Comparison of ENCODE assay signal across 21 cellular contexts in the genomic region with DNA sequence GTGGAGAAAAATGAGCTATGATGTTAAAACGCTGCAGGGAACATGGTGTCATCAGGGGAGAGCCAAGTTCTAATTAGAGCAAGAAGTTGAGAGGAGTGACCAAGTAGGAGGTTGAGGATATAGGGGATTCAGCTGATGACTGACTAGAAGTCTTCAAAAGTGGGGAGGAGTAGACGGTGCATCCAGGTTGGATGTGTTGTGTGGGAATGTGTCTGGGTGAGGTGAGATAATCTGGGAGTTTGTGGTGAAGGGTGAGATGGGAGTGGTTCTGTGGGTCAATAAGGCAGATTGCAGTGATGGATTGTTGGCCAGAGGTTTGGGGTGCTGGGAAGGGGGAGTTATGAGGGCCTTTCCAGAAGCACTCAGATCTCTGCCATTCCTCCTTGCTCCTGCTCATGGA.
DNase-seq lines count a peak whose midpoint lies in the region; ATAC-seq, FAIRE-seq and TF ChIP-seq lines count a peak whose summit lies in the region.
"Had no signal": no experiment of that assay in that cellular context is flagged by ENCODE, and none has a peak within 500 bp of the region (broad histone marks: within the 10 kb centered on the region; RNA-seq: fewer than 3 reads in every experiment).

No MANE protein-coding gene starts in this region.

- H3K4me2 ChIP-seq in IMR-90 (ENCODE audit: low read depth, low read length): no peak overlapping the region
- H3K4me2 ChIP-seq in H1 (ENCODE audit: insufficient read depth in 1 of 2, low read depth in 2 of 2, low read length in 2 of 2): no peak overlapping the region
- H3K4me2 ChIP-seq: BLaER1, GM23338 had no signal

- no peak overlapping the region for H3K27ac Mint-ChIP-seq in osteocyte (ENCODE audit: unreplicated experiment)
- H3K27ac Mint-ChIP-seq: B cell; CD4-positive, CD25-positive, alpha-beta regulatory T cell; CD8-positive, alpha-beta T cell; GM23338 had no signal

- in situ Hi-C loops in IMR-90 (cut with MboI; ENCODE audit: low sequenced_read_pairs): no loop called here
- in situ Hi-C loops in Panc1 (cut with HindIII; ENCODE audit: low pct_unique_long_range_greater_than_20kb, low sequenced_read_pairs): no loop called here
- in situ Hi-C loops in ACHN (cut with HindIII; ENCODE audit: low pct_ligation_motif_present, low pct_unique_long_range_greater_than_20kb, low sequenced_read_pairs): no loop called here

- H4K5ac ChIP-seq in IMR-90 (ENCODE audit: low read depth, low read length): no peak overlapping the region
- no peak overlapping the region for H4K5ac ChIP-seq in H1 (ENCODE audit: insufficient read length, low read depth, low read length)

- intact Hi-C loops in IMR-90 (cut with micrococcal nuclease) (loop anchor here (5.0 kb wide), 1 partner anchor 40 kb away; no protein-coding TSS in a partner anchor), Panc1 (cut with micrococcal nuclease; ENCODE audit: unreplicated experiment) (no loop called here)

- no peaks in the 10 kb centered on the region for H3K27me3 Mint-ChIP-seq in osteocyte (ENCODE audit: unreplicated experiment)
- H3K27me3 Mint-ChIP-seq: B cell had no signal

- dilution Hi-C loops in IMR-90 (cut with HindIII; ENCODE audit: low sequenced_read_pairs, unreplicated experiment): no loop called here

- H3K4me1 Mint-ChIP-seq in osteocyte (ENCODE audit: unreplicated experiment): peaks cover 12% of the 10 kb centered on the region
- H3K4me1 Mint-ChIP-seq: B cell; CD4-positive, CD25-positive, alpha-beta regulatory T cell had no signal

- peaks cover 2% of the 10 kb centered on the region; the same call in 1 of the 2 replicates for H3K4me1 ChIP-seq in IMR-90 (ENCODE audit: control insufficient read depth, insufficient read depth, low read length)
- H3K4me1 ChIP-seq in Panc1 (ENCODE audit: control insufficient read depth, insufficient read depth, low read length): peaks cover 6% of the 10 kb centered on the region
- H3K4me1 ChIP-seq in H1 (replicated peaks in 1 of 4; ENCODE audit: control insufficient read depth in 3 of 4, insufficient read depth in 4 of 4, low read length in 3 of 4): peaks cover 0 to 5% (median 3%) of the 10 kb centered on the region in 4 experiments; a peak in 4 of 7 replicates
- H3K4me1 ChIP-seq: BLaER1 had no signal

- H3K27me3 ChIP-seq in IMR-90 (ENCODE audit: control insufficient read depth, insufficient read depth, low read length): no peaks in the 10 kb centered on the region; the same call in 1 of the 2 replicates
- H3K27me3 ChIP-seq in Panc1 (ENCODE audit: control insufficient read depth, insufficient read depth, low read length): no peaks in the 10 kb centered on the region
- no peaks in the 10 kb centered on the region for H3K27me3 ChIP-seq in H1 (replicated peaks in 1 of 4; ENCODE audit: control insufficient read depth in 3 of 4, extremely low read depth in 1 of 4, insufficient read depth in 3 of 4, low read length in 3 of 4)
- H3K27me3 ChIP-seq: BLaER1 had no signal

- no peak for TF ChIP-seq POLR2A in IMR-90 (IDR thresholded peaks at IDR 0.05; ENCODE audit: low read depth, low read length)
- TF ChIP-seq POLR2A in H1 (IDR thresholded peaks at IDR 0.05; ENCODE audit: control extremely low read depth in 1 of 2, low read depth in 2 of 2, low read length in 2 of 2): no peak

- H3K27ac ChIP-seq in IMR-90 (ENCODE audit: insufficient read depth, low read length): no peak overlapping the region
- H3K27ac ChIP-seq in Panc1 (ENCODE audit: low read length): peak overlapping the region; percentile 32; the same call in 1 of the 2 replicates
- H3K27ac ChIP-seq in H1 (ENCODE audit: low read depth, low read length): no peak overlapping the region
- H3K27ac ChIP-seq: BLaER1, C4-2B had no signal

- ATAC-seq in IMR-90 (ENCODE audit: low read depth): no peak
- no peak for ATAC-seq in Panc1
- no peak for ATAC-seq in HG03196 (IDR thresholded peaks at IDR 0.05; ENCODE audit: unreplicated experiment)
- ATAC-seq: CD8-positive, alpha-beta T cell; GM12878; GM23338 had no signal

- H2AK5ac ChIP-seq in IMR-90 (ENCODE audit: low read depth, low read length) (0 out of 2 replicates have a peak overlapping the region, but pooled peaks have one; percentile 39), H1 (ENCODE audit: low read depth, low read length) (no peak overlapping the region)

- BruUV-seq in IMR-90 (replicated peaks; lab: Mats Ljungman, UMichigan) (no TSS peak), Panc1 (replicated peaks; lab: Mats Ljungman, UMichigan) (no TSS peak)

- H2AFZ ChIP-seq in IMR-90 (replicated peaks; ENCODE audit: low read length, poor library complexity) (no peak overlapping the region), H1 (ENCODE audit: low read length) (no peak overlapping the region)
- H2AFZ ChIP-seq: GM23338 had no signal

- no peak for DNase-seq in IMR-90
- DNase-seq in Panc1 (ENCODE audit: low read depth, low spot score): no peak
- no peak for DNase-seq in H1 (ENCODE audit: low read depth in 1 of 2, low spot score in 2 of 2)
- peak; percentile 46 for DNase-seq in osteocyte (ENCODE audit: extremely low spot score, unreplicated experiment)
- DNase-seq in ACHN: no peak
- DNase-seq in activated gamma-delta T cell (lab: John Stamatoyannopoulos, UW): no peak
- no peak for DNase-seq in DMS79 (lab: John Stamatoyannopoulos, UW)
- DNase-seq: Caco-2; CD4-positive, CD25-positive, alpha-beta regulatory T cell; CD8-positive, alpha-beta T cell; DMS153; EL; GDM1 had no signal

- FAIRE-seq in H1 (lab: Jason Lieb, UNC): no peak
- FAIRE-seq: H54 had no signal

- H3K56ac ChIP-seq in IMR-90 (ENCODE audit: extremely low read depth, insufficient read depth, low read length) (no peak overlapping the region), H1 (replicated peaks; ENCODE audit: insufficient read length, low read depth, low read length) (no peak overlapping the region)

- no peak overlapping the region for H3K4me3 ChIP-seq in IMR-90 (ENCODE audit: insufficient read depth, low read depth, low read length)
- no peak overlapping the region for H3K4me3 ChIP-seq in Panc1 (ENCODE audit: low read depth in 2 of 2, low read length in 2 of 2)
- H3K4me3 ChIP-seq in H1 (ENCODE audit: extremely low read depth in 1 of 4, insufficient read depth in 2 of 4, low read depth in 3 of 4, low read length in 4 of 4): no peak overlapping the region
- H3K4me3 ChIP-seq: BLaER1, GM12878, GM23338, HAP-1 had no signal

- TF ChIP-seq EP300 in H1 (IDR thresholded peaks at IDR 0.05; ENCODE audit: borderline replicate concordance in 1 of 2, low read depth in 2 of 2, low read length in 2 of 2): no peak

- TF ChIP-seq CTCF in IMR-90 (conservative IDR thresholded peaks at IDR 0.05; ENCODE audit: low read depth, low read length) (no peak), Panc1 (IDR thresholded peaks at IDR 0.05) (no peak), H1 (IDR thresholded peaks at IDR 0.05; ENCODE audit: control extremely low read depth in 1 of 3, insufficient read depth in 1 of 3, low read depth in 1 of 3, low read length in 3 of 3) (no peak), osteocyte (IDR thresholded peaks at IDR 0.05) (no peak)

- H3K79me1 ChIP-seq in IMR-90 (ENCODE audit: low read depth in 1 of 2, low read length in 2 of 2): no peaks in the 10 kb centered on the region
- H3K79me1 ChIP-seq in H1 (ENCODE audit: low read depth, low read length): no peaks in the 10 kb centered on the region

- no peaks in the 10 kb centered on the region for H3K79me2 ChIP-seq in H1 (ENCODE audit: control insufficient read depth in 1 of 2, insufficient read depth in 2 of 2, low read length in 2 of 2)

- no peak overlapping the region for H2BK120ac ChIP-seq in IMR-90 (ENCODE audit: low read depth, low read length)
- no peak overlapping the region for H2BK120ac ChIP-seq in H1 (replicated peaks; ENCODE audit: low read depth, low read length)

- H3K18ac ChIP-seq in IMR-90 (ENCODE audit: low read depth, low read length) (no peak overlapping the region), H1 (ENCODE audit: extremely low read depth, low read length) (no peak overlapping the region; the same call in 1 of the 2 replicates)

- H3K36me3 ChIP-seq in IMR-90 (ENCODE audit: control insufficient read depth, insufficient read depth, low read length) (no peaks in the 10 kb centered on the region), Panc1 (ENCODE audit: control insufficient read depth, insufficient read depth, low read length) (no peaks in the 10 kb centered on the region), H1 (ENCODE audit: control insufficient read depth in 2 of 4, insufficient read depth in 4 of 4, low read length in 3 of 4) (no peaks in the 10 kb centered on the region)
- H3K36me3 ChIP-seq: BLaER1, HAP-1 had no signal

- H4K91ac ChIP-seq in IMR-90 (ENCODE audit: insufficient read depth, low read depth, low read length) (no peak overlapping the region), H1 (replicated peaks; ENCODE audit: insufficient read length, low read length) (no peak overlapping the region)

- no peak overlapping the region for H3K9ac ChIP-seq in IMR-90 (ENCODE audit: low read depth, low read length)
- H3K9ac ChIP-seq in H1 (replicated peaks in 1 of 4; ENCODE audit: extremely low read depth in 1 of 4, low read depth in 3 of 4, low read length in 3 of 4): no peak overlapping the region
- H3K9ac ChIP-seq: BLaER1 had no signal

- H2BK12ac ChIP-seq in H1 (ENCODE audit: low read depth, low read length): 0 out of 2 replicates have a peak overlapping the region, but pooled peaks have one; percentile 39

- H3K36me3 Mint-ChIP-seq in osteocyte (ENCODE audit: unreplicated experiment): peaks cover 2% of the 10 kb centered on the region
- H3K36me3 Mint-ChIP-seq: CD4-positive, CD25-positive, alpha-beta regulatory T cell; CD8-positive, alpha-beta T cell had no signal

- H3K23me2 ChIP-seq in H1 (ENCODE audit: low read depth, low read length): peaks cover 3% of the 10 kb centered on the region; the same call in 1 of the 2 replicates

- no peak overlapping the region for H3K4me3 Mint-ChIP-seq in osteocyte (ENCODE audit: unreplicated experiment)
- H3K4me3 Mint-ChIP-seq: B cell; CD4-positive, CD25-positive, alpha-beta regulatory T cell; CD8-positive, alpha-beta T cell; GM23338 had no signal

- H2BK20ac ChIP-seq in IMR-90 (ENCODE audit: low read depth, low read length): no peak overlapping the region
- 0 out of 2 replicates have a peak overlapping the region, but pooled peaks have one; percentile 80 for H2BK20ac ChIP-seq in H1 (ENCODE audit: low read length)

- H2AK9ac ChIP-seq in IMR-90 (replicated peaks; ENCODE audit: low read depth, low read length, poor library complexity): no peak overlapping the region

- 100% methylated on average over 1 of the region's 2 CpGs; no CpG with 5 or more reads in 1 of the 2 experiments for WGBS in IMR-90 (ENCODE audit: extremely low coverage in 2 of 2, insufficient read length in 1 of 2), 2 experiments
- 86% methylated on average over 2 of the region's 2 CpGs; no CpG with 5 or more reads in 1 of the 2 experiments for WGBS in H1 (ENCODE audit: extremely low coverage in 1 of 2, insufficient coverage in 1 of 2, insufficient read length in 1 of 2, insufficient replicate concordance in 2 of 2, low coverage in 1 of 2, low lambda C conversion rate in 2 of 2, missing lambda C conversion rate in 1 of 2), 2 experiments

- H3K14ac ChIP-seq in IMR-90 (replicated peaks; ENCODE audit: low read depth, low read length) (no peak overlapping the region), H1 (ENCODE audit: insufficient read length) (no peak overlapping the region)

- H2BK5ac ChIP-seq in IMR-90 (ENCODE audit: low read depth, low read length, poor library complexity, severe bottlenecking) (no peak overlapping the region), H1 (ENCODE audit: low read depth, low read length) (no peak overlapping the region)

- no peak overlapping the region for H4K8ac ChIP-seq in IMR-90 (ENCODE audit: low read depth in 2 of 2, low read length in 2 of 2)
- no peak overlapping the region for H4K8ac ChIP-seq in H1 (ENCODE audit: extremely low read depth, insufficient read depth, low read length)

- H3K4ac ChIP-seq in IMR-90 (ENCODE audit: low read depth, low read length) (no peak overlapping the region), H1 (replicated peaks; ENCODE audit: insufficient read length, low read depth, low read length) (no peak overlapping the region)

- no peaks in the 10 kb centered on the region for H3K9me3 ChIP-seq in IMR-90 (ENCODE audit: control insufficient read depth, insufficient read depth, low read length)
- H3K9me3 ChIP-seq in Panc1 (ENCODE audit: control insufficient read depth, insufficient read depth, low read depth, low read length): peaks cover 24% of the 10 kb centered on the region
- H3K9me3 ChIP-seq in H1 (ENCODE audit: insufficient read depth in 2 of 2, low read depth in 1 of 2, low read length in 1 of 2): no peaks in the 10 kb centered on the region
- H3K9me3 ChIP-seq: BLaER1, Caco-2 had no signal

- peaks cover 4% of the 10 kb centered on the region for H3K9me3 Mint-ChIP-seq in osteocyte (ENCODE audit: unreplicated experiment)

- H3K23ac ChIP-seq in IMR-90 (ENCODE audit: low read depth, low read length) (no peak overlapping the region), H1 (ENCODE audit: insufficient read length) (no peak overlapping the region)

- no peaks in the 10 kb centered on the region for H4K20me1 ChIP-seq in IMR-90 (ENCODE audit: insufficient read depth, low read length)
- no peaks in the 10 kb centered on the region for H4K20me1 ChIP-seq in H1 (replicated peaks in 1 of 2; ENCODE audit: control insufficient read depth in 1 of 2, insufficient read depth in 2 of 2, low read length in 2 of 2)
- H4K20me1 ChIP-seq: BLaER1 had no signal

- H3K9me1 ChIP-seq in IMR-90 (ENCODE audit: insufficient read depth, low read length): 0 out of 2 replicates have a peak, but pooled peaks cover 3% of the 10 kb centered on the region

- TF ChIP-seq RAD21 in IMR-90 (IDR thresholded peaks at IDR 0.05; ENCODE audit: low read length) (no peak), H1 (IDR thresholded peaks at IDR 0.05 in 1 of 2, conservative IDR thresholded peaks at IDR 0.05 in 1 of 2; ENCODE audit: low read depth in 2 of 2, low read length in 2 of 2) (no peak)

- POLR2A ChIA-PET in IMR-90 (lab: Charles Lee; ENCODE audit: unreplicated experiment) (no interaction called here), Panc1 (lab: Charles Lee) (interaction anchor here (1.0 kb wide), 1 partner anchor 79 kb away, joined by 3 read pairs; no protein-coding TSS in a partner anchor), H1 (lab: Charles Lee; ENCODE audit: partially characterized antibody) (no interaction called here)

- H2BK15ac ChIP-seq in IMR-90 (ENCODE audit: low read depth, low read length): no peak overlapping the region
- no peak overlapping the region for H2BK15ac ChIP-seq in H1 (ENCODE audit: low read length)

- CTCF ChIA-PET in IMR-90 (lab: Yijun Ruan, JAX) (no interaction called here), Panc1 (lab: Charles Lee) (no interaction called here), H1 (lab: Charles Lee; ENCODE audit: partially characterized antibody) (interaction anchor here (1.0 kb wide), 1 partner anchor 12 kb away, joined by 4 read pairs; no protein-coding TSS in a partner anchor)
